Comparison of ENCODE assay signal across 1 cellular context in the genomic region with DNA sequence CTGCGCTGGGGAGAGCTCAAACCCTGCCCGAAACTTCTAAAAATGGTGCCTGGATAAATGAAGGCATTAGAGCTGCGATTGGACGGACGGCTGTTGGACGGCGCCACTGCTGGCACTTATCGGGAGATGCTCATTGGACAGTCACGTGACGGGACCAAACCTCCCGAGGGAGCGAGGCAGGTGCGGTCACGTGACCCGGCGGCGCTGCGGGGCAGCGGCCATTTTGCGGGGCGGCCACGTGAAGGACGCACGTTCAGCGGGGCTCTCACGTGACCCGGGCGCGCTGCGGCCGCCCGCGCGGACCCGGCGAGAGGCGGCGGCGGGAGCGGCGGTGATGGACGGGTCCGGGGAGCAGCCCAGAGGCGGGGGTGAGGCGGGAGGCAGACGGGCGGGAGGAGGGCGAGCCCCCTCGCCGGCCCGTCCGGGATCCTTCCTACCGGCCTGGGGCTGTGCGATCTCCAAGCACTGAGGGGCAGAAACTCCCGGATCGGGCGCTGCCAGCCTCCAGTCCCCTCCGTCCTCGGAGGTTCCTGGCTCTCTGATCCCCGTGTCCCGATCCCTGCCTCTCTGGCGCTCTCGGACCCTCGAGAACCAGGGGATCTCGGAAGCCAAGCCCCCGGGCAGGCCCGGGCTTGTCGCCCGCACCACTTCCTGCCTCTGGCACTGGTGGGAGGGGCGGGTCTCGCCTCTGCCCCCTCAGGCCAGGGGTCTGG.
A peak's percentile ranks its signal among the peaks of the same experiment; 100 is the strongest.
TF ChIP-seq lines count a peak whose summit lies in the region.

BAX (plus strand) TSS at position 281 of the 713 bp plus-strand sequence; CDS start at position 335, 54 bp downstream.

TF ChIP-seq in WTC11, 78 proteins besides CTCF, POLR2A, EP300 and RAD21 (continued from another document and continues in another):
- TF ChIP-seq, protein P1, sequence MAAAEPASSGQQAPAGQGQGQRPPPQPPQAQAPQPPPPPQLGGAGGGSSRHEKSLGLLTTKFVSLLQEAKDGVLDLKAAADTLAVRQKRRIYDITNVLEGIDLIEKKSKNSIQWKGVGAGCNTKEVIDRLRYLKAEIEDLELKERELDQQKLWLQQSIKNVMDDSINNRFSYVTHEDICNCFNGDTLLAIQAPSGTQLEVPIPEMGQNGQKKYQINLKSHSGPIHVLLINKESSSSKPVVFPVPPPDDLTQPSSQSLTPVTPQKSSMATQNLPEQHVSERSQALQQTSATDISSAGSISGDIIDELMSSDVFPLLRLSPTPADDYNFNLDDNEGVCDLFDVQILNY (CRISPR knock-in tag; IDR thresholded peaks at IDR 0.05), result 0 out of 2 replicates have a peak, but pooled peaks have one; percentile 65
- TF ChIP-seq, protein P2, sequence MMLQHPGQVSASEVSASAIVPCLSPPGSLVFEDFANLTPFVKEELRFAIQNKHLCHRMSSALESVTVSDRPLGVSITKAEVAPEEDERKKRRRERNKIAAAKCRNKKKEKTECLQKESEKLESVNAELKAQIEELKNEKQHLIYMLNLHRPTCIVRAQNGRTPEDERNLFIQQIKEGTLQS (CRISPR knock-in tag; conservative IDR thresholded peaks at IDR 0.05), result no peak
- TF ChIP-seq, protein P3, sequence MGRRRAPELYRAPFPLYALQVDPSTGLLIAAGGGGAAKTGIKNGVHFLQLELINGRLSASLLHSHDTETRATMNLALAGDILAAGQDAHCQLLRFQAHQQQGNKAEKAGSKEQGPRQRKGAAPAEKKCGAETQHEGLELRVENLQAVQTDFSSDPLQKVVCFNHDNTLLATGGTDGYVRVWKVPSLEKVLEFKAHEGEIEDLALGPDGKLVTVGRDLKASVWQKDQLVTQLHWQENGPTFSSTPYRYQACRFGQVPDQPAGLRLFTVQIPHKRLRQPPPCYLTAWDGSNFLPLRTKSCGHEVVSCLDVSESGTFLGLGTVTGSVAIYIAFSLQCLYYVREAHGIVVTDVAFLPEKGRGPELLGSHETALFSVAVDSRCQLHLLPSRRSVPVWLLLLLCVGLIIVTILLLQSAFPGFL (CRISPR knock-in tag; IDR thresholded peaks at IDR 0.05; ENCODE audit: borderline replicate concordance), result no peak
- TF ChIP-seq FOXP4 (CRISPR knock-in tag; IDR thresholded peaks at IDR 0.05) (peak; percentile 34; the same call in 1 of the 2 replicates), ZNF671 (CRISPR knock-in tag; IDR thresholded peaks at IDR 0.05) (no peak), GABPB1 (CRISPR knock-in tag; IDR thresholded peaks at IDR 0.05) (no peak), FOXJ3 (CRISPR knock-in tag; IDR thresholded peaks at IDR 0.05; ENCODE audit: borderline replicate concordance) (no peak), GRHL2 (CRISPR knock-in tag; IDR thresholded peaks at IDR 0.05; ENCODE audit: insufficient replicate concordance, severe bottlenecking) (no peak), KAT7 (CRISPR knock-in tag; IDR thresholded peaks at IDR 0.05; ENCODE audit: borderline replicate concordance) (no peak; the same call in 1 of the 2 replicates), SMAD3 (CRISPR knock-in tag; IDR thresholded peaks at IDR 0.05; ENCODE audit: borderline replicate concordance) (no peak), GTF2I (CRISPR knock-in tag; conservative IDR thresholded peaks at IDR 0.05) (no peak), RELA (CRISPR knock-in tag; IDR thresholded peaks at IDR 0.05; ENCODE audit: borderline replicate concordance) (no peak; the same call in 1 of the 2 replicates), ZNF138 (CRISPR knock-in tag; conservative IDR thresholded peaks at IDR 0.05) (no peak), ZNF396 (CRISPR knock-in tag; IDR thresholded peaks at IDR 0.05; ENCODE audit: borderline replicate concordance) (no peak), HMGA2 (CRISPR knock-in tag; IDR thresholded peaks at IDR 0.05) (no peak), ZBTB21 (CRISPR knock-in tag; IDR thresholded peaks at IDR 0.05; ENCODE audit: borderline replicate concordance) (no peak), ZNF121 (CRISPR knock-in tag; IDR thresholded peaks at IDR 0.05) (no peak), JAZF1 (CRISPR knock-in tag; IDR thresholded peaks at IDR 0.05) (no peak), NFYB (CRISPR knock-in tag; conservative IDR thresholded peaks at IDR 0.05; ENCODE audit: low read depth) (no peak), ZNF512 (CRISPR knock-in tag; IDR thresholded peaks at IDR 0.05; ENCODE audit: borderline replicate concordance) (no peak), ETV6 (CRISPR knock-in tag; IDR thresholded peaks at IDR 0.05) (peak; percentile 65), OVOL2 (CRISPR knock-in tag; IDR thresholded peaks at IDR 0.05; ENCODE audit: borderline replicate concordance) (no peak), PRDM15 (CRISPR knock-in tag; IDR thresholded peaks at IDR 0.05) (no peak), NR3C1 (CRISPR knock-in tag; conservative IDR thresholded peaks at IDR 0.05; ENCODE audit: low read depth) (no peak), FOXK1 (CRISPR knock-in tag; IDR thresholded peaks at IDR 0.05) (peak; percentile 92)
- TF ChIP-seq, protein P4, sequence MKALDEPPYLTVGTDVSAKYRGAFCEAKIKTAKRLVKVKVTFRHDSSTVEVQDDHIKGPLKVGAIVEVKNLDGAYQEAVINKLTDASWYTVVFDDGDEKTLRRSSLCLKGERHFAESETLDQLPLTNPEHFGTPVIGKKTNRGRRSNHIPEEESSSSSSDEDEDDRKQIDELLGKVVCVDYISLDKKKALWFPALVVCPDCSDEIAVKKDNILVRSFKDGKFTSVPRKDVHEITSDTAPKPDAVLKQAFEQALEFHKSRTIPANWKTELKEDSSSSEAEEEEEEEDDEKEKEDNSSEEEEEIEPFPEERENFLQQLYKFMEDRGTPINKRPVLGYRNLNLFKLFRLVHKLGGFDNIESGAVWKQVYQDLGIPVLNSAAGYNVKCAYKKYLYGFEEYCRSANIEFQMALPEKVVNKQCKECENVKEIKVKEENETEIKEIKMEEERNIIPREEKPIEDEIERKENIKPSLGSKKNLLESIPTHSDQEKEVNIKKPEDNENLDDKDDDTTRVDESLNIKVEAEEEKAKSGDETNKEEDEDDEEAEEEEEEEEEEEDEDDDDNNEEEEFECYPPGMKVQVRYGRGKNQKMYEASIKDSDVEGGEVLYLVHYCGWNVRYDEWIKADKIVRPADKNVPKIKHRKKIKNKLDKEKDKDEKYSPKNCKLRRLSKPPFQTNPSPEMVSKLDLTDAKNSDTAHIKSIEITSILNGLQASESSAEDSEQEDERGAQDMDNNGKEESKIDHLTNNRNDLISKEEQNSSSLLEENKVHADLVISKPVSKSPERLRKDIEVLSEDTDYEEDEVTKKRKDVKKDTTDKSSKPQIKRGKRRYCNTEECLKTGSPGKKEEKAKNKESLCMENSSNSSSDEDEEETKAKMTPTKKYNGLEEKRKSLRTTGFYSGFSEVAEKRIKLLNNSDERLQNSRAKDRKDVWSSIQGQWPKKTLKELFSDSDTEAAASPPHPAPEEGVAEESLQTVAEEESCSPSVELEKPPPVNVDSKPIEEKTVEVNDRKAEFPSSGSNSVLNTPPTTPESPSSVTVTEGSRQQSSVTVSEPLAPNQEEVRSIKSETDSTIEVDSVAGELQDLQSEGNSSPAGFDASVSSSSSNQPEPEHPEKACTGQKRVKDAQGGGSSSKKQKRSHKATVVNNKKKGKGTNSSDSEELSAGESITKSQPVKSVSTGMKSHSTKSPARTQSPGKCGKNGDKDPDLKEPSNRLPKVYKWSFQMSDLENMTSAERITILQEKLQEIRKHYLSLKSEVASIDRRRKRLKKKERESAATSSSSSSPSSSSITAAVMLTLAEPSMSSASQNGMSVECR (CRISPR knock-in tag; IDR thresholded peaks at IDR 0.05; ENCODE audit: borderline replicate concordance), result no peak
- TF ChIP-seq, protein P5, sequence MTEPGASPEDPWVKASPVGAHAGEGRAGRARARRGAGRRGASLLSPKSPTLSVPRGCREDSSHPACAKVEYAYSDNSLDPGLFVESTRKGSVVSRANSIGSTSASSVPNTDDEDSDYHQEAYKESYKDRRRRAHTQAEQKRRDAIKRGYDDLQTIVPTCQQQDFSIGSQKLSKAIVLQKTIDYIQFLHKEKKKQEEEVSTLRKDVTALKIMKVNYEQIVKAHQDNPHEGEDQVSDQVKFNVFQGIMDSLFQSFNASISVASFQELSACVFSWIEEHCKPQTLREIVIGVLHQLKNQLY (CRISPR knock-in tag; IDR thresholded peaks at IDR 0.05), result no peak
- TF ChIP-seq, protein P6, sequence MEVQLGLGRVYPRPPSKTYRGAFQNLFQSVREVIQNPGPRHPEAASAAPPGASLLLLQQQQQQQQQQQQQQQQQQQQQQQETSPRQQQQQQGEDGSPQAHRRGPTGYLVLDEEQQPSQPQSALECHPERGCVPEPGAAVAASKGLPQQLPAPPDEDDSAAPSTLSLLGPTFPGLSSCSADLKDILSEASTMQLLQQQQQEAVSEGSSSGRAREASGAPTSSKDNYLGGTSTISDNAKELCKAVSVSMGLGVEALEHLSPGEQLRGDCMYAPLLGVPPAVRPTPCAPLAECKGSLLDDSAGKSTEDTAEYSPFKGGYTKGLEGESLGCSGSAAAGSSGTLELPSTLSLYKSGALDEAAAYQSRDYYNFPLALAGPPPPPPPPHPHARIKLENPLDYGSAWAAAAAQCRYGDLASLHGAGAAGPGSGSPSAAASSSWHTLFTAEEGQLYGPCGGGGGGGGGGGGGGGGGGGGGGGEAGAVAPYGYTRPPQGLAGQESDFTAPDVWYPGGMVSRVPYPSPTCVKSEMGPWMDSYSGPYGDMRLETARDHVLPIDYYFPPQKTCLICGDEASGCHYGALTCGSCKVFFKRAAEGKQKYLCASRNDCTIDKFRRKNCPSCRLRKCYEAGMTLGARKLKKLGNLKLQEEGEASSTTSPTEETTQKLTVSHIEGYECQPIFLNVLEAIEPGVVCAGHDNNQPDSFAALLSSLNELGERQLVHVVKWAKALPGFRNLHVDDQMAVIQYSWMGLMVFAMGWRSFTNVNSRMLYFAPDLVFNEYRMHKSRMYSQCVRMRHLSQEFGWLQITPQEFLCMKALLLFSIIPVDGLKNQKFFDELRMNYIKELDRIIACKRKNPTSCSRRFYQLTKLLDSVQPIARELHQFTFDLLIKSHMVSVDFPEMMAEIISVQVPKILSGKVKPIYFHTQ (CRISPR knock-in tag; IDR thresholded peaks at IDR 0.05), result no peak
- TF ChIP-seq, protein P7, sequence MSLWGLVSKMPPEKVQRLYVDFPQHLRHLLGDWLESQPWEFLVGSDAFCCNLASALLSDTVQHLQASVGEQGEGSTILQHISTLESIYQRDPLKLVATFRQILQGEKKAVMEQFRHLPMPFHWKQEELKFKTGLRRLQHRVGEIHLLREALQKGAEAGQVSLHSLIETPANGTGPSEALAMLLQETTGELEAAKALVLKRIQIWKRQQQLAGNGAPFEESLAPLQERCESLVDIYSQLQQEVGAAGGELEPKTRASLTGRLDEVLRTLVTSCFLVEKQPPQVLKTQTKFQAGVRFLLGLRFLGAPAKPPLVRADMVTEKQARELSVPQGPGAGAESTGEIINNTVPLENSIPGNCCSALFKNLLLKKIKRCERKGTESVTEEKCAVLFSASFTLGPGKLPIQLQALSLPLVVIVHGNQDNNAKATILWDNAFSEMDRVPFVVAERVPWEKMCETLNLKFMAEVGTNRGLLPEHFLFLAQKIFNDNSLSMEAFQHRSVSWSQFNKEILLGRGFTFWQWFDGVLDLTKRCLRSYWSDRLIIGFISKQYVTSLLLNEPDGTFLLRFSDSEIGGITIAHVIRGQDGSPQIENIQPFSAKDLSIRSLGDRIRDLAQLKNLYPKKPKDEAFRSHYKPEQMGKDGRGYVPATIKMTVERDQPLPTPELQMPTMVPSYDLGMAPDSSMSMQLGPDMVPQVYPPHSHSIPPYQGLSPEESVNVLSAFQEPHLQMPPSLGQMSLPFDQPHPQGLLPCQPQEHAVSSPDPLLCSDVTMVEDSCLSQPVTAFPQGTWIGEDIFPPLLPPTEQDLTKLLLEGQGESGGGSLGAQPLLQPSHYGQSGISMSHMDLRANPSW (CRISPR knock-in tag; conservative IDR thresholded peaks at IDR 0.05; ENCODE audit: low read depth), result no peak
